ENCODE assay signal across 17 cellular contexts in genomic region chr1:22026924-22027289, GRCh38. TPM values are rescaled to one million over a fixed set of nuclear protein-coding genes. Genes with fewer than 3 reads are reported as not detected.
DNase-seq lines count a peak whose midpoint lies in the region; ATAC-seq and TF ChIP-seq lines count a peak whose summit lies in the region.
"Had no signal": no experiment of that assay in that cellular context is flagged by ENCODE, and none has a peak within 500 bp of the region (broad histone marks: within the 10 kb centered on the region; RNA-seq: fewer than 3 reads in every experiment).

No MANE protein-coding gene starts in this region.

- H4K20me1 ChIP-seq in BLaER1 = no peaks in the 10 kb centered on the region

- H3K36me3 Mint-ChIP-seq in activated B cell treated with CpG ODN at 0.5 μM for 24 hours (ENCODE audit: low read depth) (peaks cover 10% of the 10 kb centered on the region), mesothelial cell of epicardium (no peaks in the 10 kb centered on the region)

- POLR2A ChIA-PET in activated B cell treated with CpG ODN at 0.5 μM for 24 hours (lab: Charles Lee) = interaction anchor here (0.6 to 13.8 kb wide), 5 partner anchors 19 to 733 kb away, joined by 3 to 659 read pairs (median 4); partner anchors contain the start of gene CDC42

- H3K9me3 ChIP-seq in BLaER1 = no peaks in the 10 kb centered on the region
- H3K9me3 ChIP-seq: right lobe of liver, uterus had no signal

- CTCF ChIA-PET in activated B cell treated with CpG ODN at 0.5 μM for 24 hours (lab: Charles Lee) = interaction anchor here (0.7 kb wide), 1 partner anchor 13 kb away, joined by 3 read pairs; no protein-coding TSS in a partner anchor

- H3K27me3 ChIP-seq in BLaER1 = no peaks in the 10 kb centered on the region
- H3K27me3 ChIP-seq: right lobe of liver, uterus had no signal

- H3K36me3 ChIP-seq in BLaER1 = peaks cover 7% of the 10 kb centered on the region; the same call in 1 of the 2 replicates
- H3K36me3 ChIP-seq: uterus had no signal

- H3K4me2 ChIP-seq in BLaER1 = peak overlapping the region; percentile 88

- intact Hi-C loops in activated B cell treated with CpG ODN at 0.5 μM for 24 hours (cut with micrococcal nuclease) = loop anchor here (5.0 to 10.0 kb wide), 3 partner anchors 322 to 735 kb away; partner anchors contain the start of genes ECE1 and ZBTB40

- no peaks in the 10 kb centered on the region for H3K9me3 Mint-ChIP-seq in activated B cell treated with CpG ODN at 0.5 μM for 24 hours
- no peaks in the 10 kb centered on the region for H3K9me3 Mint-ChIP-seq in mesothelial cell of epicardium

- H3K4me3 Mint-ChIP-seq in activated B cell treated with CpG ODN at 0.5 μM for 24 hours (peak overlapping the region; percentile 96), mesothelial cell of epicardium (peak overlapping the region; percentile 76)

- no peak for TF ChIP-seq CTCF in activated B cell treated with CpG ODN at 0.5 μM for 24 hours (IDR thresholded peaks at IDR 0.05)
- no peak for TF ChIP-seq CTCF in mesothelial cell of epicardium (IDR thresholded peaks at IDR 0.05; ENCODE audit: unreplicated experiment)

- ATAC-seq in activated B cell treated with CpG ODN at 0.5 μM for 24 hours (ENCODE audit: low read depth) = no peak
- no peak for ATAC-seq in GM19455 (IDR thresholded peaks at IDR 0.05; ENCODE audit: unreplicated experiment)
- no peak for ATAC-seq in esophagus mucosa
- ATAC-seq: left ventricle myocardium superior, right lobe of liver had no signal

- H3K4me1 Mint-ChIP-seq in activated B cell treated with CpG ODN at 0.5 μM for 24 hours (peaks cover 63% of the 10 kb centered on the region), mesothelial cell of epicardium (peaks cover 32% of the 10 kb centered on the region)

- peak overlapping the region; percentile 99 for H3K27ac Mint-ChIP-seq in activated B cell treated with CpG ODN at 0.5 μM for 24 hours
- H3K27ac Mint-ChIP-seq in mesothelial cell of epicardium = peak overlapping the region; percentile 21

- DNase-seq in activated B cell treated with CpG ODN at 0.5 μM for 24 hours (no peak), mesothelial cell of epicardium (ENCODE audit: low spot score in 2 of 2, unreplicated experiment in 2 of 2) (no peak), NCI-H2171 (lab: John Stamatoyannopoulos, UW) (no peak), AG08395 (ENCODE audit: low spot score) (no peak)
- DNase-seq: effector CD4-positive, alpha-beta T cell; left ventricle myocardium superior; NCI-H2029 treated with DMSO at 0.1 percent for 48 hours; NCI-H526 treated with DMSO at 0.1 percent for 48 hours; right lobe of liver; RPMI8226; stimulated activated CD4-positive, alpha-beta T cell treated with anti-CD3 and anti-CD28 coated beads, Interleukin-4, amount 100 ng/mL, for 4 hours; uterus had no signal

- H3K9ac ChIP-seq in BLaER1 = 0 out of 2 replicates have a peak overlapping the region, but pooled peaks have one; percentile 95

- H3K4me3 ChIP-seq in BLaER1 (peak overlapping the region; percentile 96; the same call in 1 of the 2 replicates), GM08714 (ENCODE audit: low read length) (peak overlapping the region; percentile 95; the same call in 1 of the 2 replicates)

- H3K27me3 Mint-ChIP-seq in activated B cell treated with CpG ODN at 0.5 μM for 24 hours (no peaks in the 10 kb centered on the region), mesothelial cell of epicardium (ENCODE audit: low read depth) (no peaks in the 10 kb centered on the region)

- H3K27ac ChIP-seq in BLaER1 = peak overlapping the region; percentile 97; the same call in 1 of the 2 replicates

- H3K4me1 ChIP-seq in BLaER1 = peaks cover 40% of the 10 kb centered on the region
- H3K4me1 ChIP-seq: uterus had no signal

RNA-seq across cellular contexts. Expression of gene CELA3A, which starts 25.4 kb away (rescaled TPM):
- total RNA-seq in activated B cell treated with CpG ODN at 0.5 μM for 24 hours = not detected in 2 replicates
- not detected in 3 replicates for total RNA-seq in mesothelial cell of epicardium
- not detected for total RNA-seq in esophagus mucosa
- total RNA-seq: left ventricle myocardium superior, LHCN-M2, uterus had no signal

RNA-seq across cellular contexts. Expression of gene CDC42, which starts 25.6 kb away (rescaled TPM):
- 310 and 324 TPM in 2 replicates for total RNA-seq in activated B cell treated with CpG ODN at 0.5 μM for 24 hours
- 239 to 246 TPM (median 244 TPM) in 3 replicates for total RNA-seq in mesothelial cell of epicardium
- 208 TPM for total RNA-seq in esophagus mucosa

RNA-seq across cellular contexts. Expression of gene CELA3B, which starts 50.1 kb away (rescaled TPM):
- not detected in 2 replicates for total RNA-seq in activated B cell treated with CpG ODN at 0.5 μM for 24 hours
- total RNA-seq in mesothelial cell of epicardium = not detected in 3 replicates
- not detected for total RNA-seq in esophagus mucosa
- total RNA-seq: left ventricle myocardium superior, LHCN-M2, right lobe of liver had no signal
